In the genomic region with DNA sequence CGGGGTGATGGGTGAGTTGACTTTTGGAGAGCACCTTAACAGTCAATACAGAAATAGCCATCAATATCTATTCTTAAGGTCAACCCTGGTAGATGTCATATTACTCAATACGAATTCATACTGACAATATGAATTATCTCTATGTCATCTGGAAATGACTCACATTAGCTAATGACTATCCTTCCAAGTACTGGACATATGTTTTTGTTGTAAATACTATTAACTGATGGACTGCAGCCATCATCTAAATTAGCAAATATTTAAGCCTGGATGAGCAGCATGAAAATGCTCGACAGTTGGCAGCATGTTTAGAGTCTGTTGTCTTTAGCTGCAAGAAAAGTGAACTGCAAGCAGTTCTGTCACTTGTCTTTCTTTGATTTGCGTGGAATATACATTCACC, we compare ENCODE assay signal across 1 cellular context.
TF ChIP-seq lines count a peak whose summit lies in the region.

No MANE protein-coding gene starts in this region.

TF ChIP-seq in GM12878, 131 proteins besides CTCF, POLR2A, EP300 and RAD21 (continued from another document):
- TF ChIP-seq EGR1 (IDR thresholded peaks at IDR 0.05; ENCODE audit: borderline replicate concordance in 1 of 2, low read depth in 2 of 2, low read length in 2 of 2) (no peak), CEBPB (IDR thresholded peaks at IDR 0.05; ENCODE audit: borderline replicate concordance in 1 of 2, low read depth in 2 of 2, low read length in 2 of 2) (no peak), SMAD1 (IDR thresholded peaks at IDR 0.05; ENCODE audit: low read depth, partially characterized antibody) (no peak), SREBF1 (IDR thresholded peaks at IDR 0.05; ENCODE audit: low read length) (no peak), GATAD2B (conservative IDR thresholded peaks at IDR 0.05; ENCODE audit: low read depth) (no peak)
